Comparison of ENCODE assay signal across 11 cellular contexts in genomic region chr1:92473781-92474495, GRCh38. TPM values are rescaled to one million over a fixed set of nuclear protein-coding genes. Genes with fewer than 3 reads are reported as not detected.
DNase-seq lines count a peak whose midpoint lies in the region; ATAC-seq and TF ChIP-seq lines count a peak whose summit lies in the region.
"Had no signal": no experiment of that assay in that cellular context is flagged by ENCODE, and none has a peak within 500 bp of the region (broad histone marks: within the 10 kb centered on the region; RNA-seq: fewer than 3 reads in every experiment).

No MANE protein-coding gene starts in this region.

- no peak overlapping the region for H3K4me3 Mint-ChIP-seq in CD8-positive, alpha-beta T cell

- no peaks in the 10 kb centered on the region for H3K27me3 ChIP-seq in CD8-positive, alpha-beta T cell (ENCODE audit: insufficient read depth, low read length)
- H3K27me3 ChIP-seq in hepatocyte, result peaks cover 67% of the 10 kb centered on the region
- H3K27me3 ChIP-seq in vagina, result no peaks in the 10 kb centered on the region
- H3K27me3 ChIP-seq: right atrium auricular region had no signal

- peaks cover 41% of the 10 kb centered on the region for H3K4me1 ChIP-seq in CD8-positive, alpha-beta T cell (ENCODE audit: insufficient read depth, low read length)
- H3K4me1 ChIP-seq in hepatocyte (ENCODE audit: insufficient read depth) (no peaks in the 10 kb centered on the region), vagina (no peaks in the 10 kb centered on the region)
- H3K4me1 ChIP-seq: right atrium auricular region had no signal

- no peaks in the 10 kb centered on the region for H3K79me2 ChIP-seq in hepatocyte

- DNase-seq in CD8-positive, alpha-beta T cell, result no peak
- peak; percentile 50 to 59 for DNase-seq in activated T-cell treated with anti-CD3 and anti-CD28 coated beads, Interleukin-2, amount 50 U/mL, for 48 hours
- DNase-seq in hepatocyte (ENCODE audit: low spot score) (no peak), SW 1271 (lab: John Stamatoyannopoulos, UW) (no peak), vagina (ENCODE audit: extremely low spot score in 2 of 2) (no peak), DMS114 treated with DMSO at 0.1 percent for 48 hours (lab: John Stamatoyannopoulos, UW; ENCODE audit: unreplicated experiment) (no peak)
- DNase-seq: activated gamma-delta T cell, NCI-H1436 treated with DMSO at 0.1 percent for 48 hours had no signal

- no peak for ATAC-seq in CD8-positive, alpha-beta T cell
- ATAC-seq in GM18907 (IDR thresholded peaks at IDR 0.05; ENCODE audit: unreplicated experiment) (peak; percentile 60), HG02885 (IDR thresholded peaks at IDR 0.05; ENCODE audit: poor library complexity, unreplicated experiment) (peak; percentile 85)

- no peaks in the 10 kb centered on the region for H3K9me3 ChIP-seq in CD8-positive, alpha-beta T cell (ENCODE audit: low read length)
- H3K9me3 ChIP-seq in hepatocyte (ENCODE audit: low read depth) (no peaks in the 10 kb centered on the region), vagina (no peaks in the 10 kb centered on the region)
- H3K9me3 ChIP-seq: right atrium auricular region had no signal

- H3K4me2 ChIP-seq in hepatocyte, result no peak overlapping the region

- no peak for TF ChIP-seq CTCF in CD8-positive, alpha-beta T cell (IDR thresholded peaks at IDR 0.05)
- TF ChIP-seq CTCF in hepatocyte (IDR thresholded peaks at IDR 0.05; ENCODE audit: poor library complexity), result no peak
- no peak for TF ChIP-seq CTCF in vagina (IDR thresholded peaks at IDR 0.05)

- 80% methylated on average over 5 of the region's 5 CpGs for WGBS in hepatocyte (ENCODE audit: low lambda C conversion rate, missing lambda C conversion rate)

- H3K36me3 ChIP-seq in CD8-positive, alpha-beta T cell (ENCODE audit: insufficient read depth, low read length), result no peaks in the 10 kb centered on the region
- H3K36me3 ChIP-seq in hepatocyte (replicated peaks; ENCODE audit: insufficient read depth, low read depth) (no peaks in the 10 kb centered on the region), vagina (no peaks in the 10 kb centered on the region)
- H3K36me3 ChIP-seq: right atrium auricular region had no signal

- H3K27me3 Mint-ChIP-seq in CD8-positive, alpha-beta T cell (ENCODE audit: low read depth), result no peaks in the 10 kb centered on the region

- H3K4me3 ChIP-seq in CD8-positive, alpha-beta T cell (ENCODE audit: low read depth, low read length), result no peak overlapping the region
- H3K4me3 ChIP-seq in hepatocyte (no peak overlapping the region), vagina (no peak overlapping the region)
- H3K4me3 ChIP-seq: right atrium auricular region had no signal

- TF ChIP-seq POLR2A in vagina (IDR thresholded peaks at IDR 0.05), result no peak

- no peaks in the 10 kb centered on the region for H3K9me3 Mint-ChIP-seq in CD8-positive, alpha-beta T cell

- peaks cover 47% of the 10 kb centered on the region for H3K36me3 Mint-ChIP-seq in CD8-positive, alpha-beta T cell

- no peaks in the 10 kb centered on the region for H4K20me1 ChIP-seq in hepatocyte (ENCODE audit: insufficient read depth, poor library complexity, severe bottlenecking)

- no peak overlapping the region for H2AFZ ChIP-seq in hepatocyte

- POLR2A ChIA-PET in CD8-positive, alpha-beta T cell (lab: Charles Lee), result interaction anchor here (1.8 to 3.7 kb wide), 3 partner anchors 9 to 12 kb away, joined by 7 to 13 read pairs (median 12); partner anchors contain the start of gene GFI1

- H3K27ac Mint-ChIP-seq in CD8-positive, alpha-beta T cell, result peak overlapping the region; percentile 82

- H3K4me1 Mint-ChIP-seq in CD8-positive, alpha-beta T cell (ENCODE audit: low read depth), result peaks cover 61% of the 10 kb centered on the region

- CTCF ChIA-PET in CD8-positive, alpha-beta T cell (lab: Charles Lee), result interaction anchor here (0.9 to 1.7 kb wide), 6 partner anchors 9 to 164 kb away, joined by 3 to 8 read pairs (median 4); no protein-coding TSS in a partner anchor

- no peak overlapping the region for H3K27ac ChIP-seq in CD8-positive, alpha-beta T cell (ENCODE audit: low read depth, low read length)
- no peak overlapping the region for H3K27ac ChIP-seq in hepatocyte
- no peak overlapping the region for H3K27ac ChIP-seq in vagina
- H3K27ac ChIP-seq: right atrium auricular region had no signal

- no peaks in the 10 kb centered on the region for H3K9me2 ChIP-seq in hepatocyte (replicated peaks; ENCODE audit: insufficient read depth)

- intact Hi-C loops in CD8-positive, alpha-beta T cell (cut with DNase I, micrococcal nuclease), result loop anchor here in 1 of 2 experiments (1.0 to 10.0 kb wide), 3 partner anchors 33 to 969 kb away; partner anchors contain the start of genes CDC7 and RPL5
- intact Hi-C loops in vagina (cut with DNase I), result no loop called here

RNA-seq across cellular contexts. Expression of gene GFI1, which starts 12.8 kb away (rescaled TPM):
- total RNA-seq in CD8-positive, alpha-beta T cell, result 10 to 100 TPM; 30.6 to 32.6 TPM
- 0.10 and 0.24 TPM in 2 replicates for total RNA-seq in hepatocyte
- polyA plus RNA-seq in hepatocyte, result 0.41 TPM in 1 of 2 replicates, not detected in the other
- total RNA-seq in vagina, result 3.9 TPM

Comparison
In these comparisons a context has a peak if more than half of its experiments do, and no peak if none do; other contexts are left out.
1. DNase-seq: peak in activated T-cell treated with anti-CD3 and anti-CD28 coated beads, Interleukin-2, amount 50 U/mL, for 48 hours (2 of 2); none in CD8-positive, alpha-beta T cell (0 of 7), hepatocyte (single experiment), SW 1271 (0 of 2), vagina (0 of 2) and DMS114 treated with DMSO at 0.1 percent for 48 hours (single experiment).